Comparison of ENCODE assay signal across 8 cellular contexts in the genomic region with DNA sequence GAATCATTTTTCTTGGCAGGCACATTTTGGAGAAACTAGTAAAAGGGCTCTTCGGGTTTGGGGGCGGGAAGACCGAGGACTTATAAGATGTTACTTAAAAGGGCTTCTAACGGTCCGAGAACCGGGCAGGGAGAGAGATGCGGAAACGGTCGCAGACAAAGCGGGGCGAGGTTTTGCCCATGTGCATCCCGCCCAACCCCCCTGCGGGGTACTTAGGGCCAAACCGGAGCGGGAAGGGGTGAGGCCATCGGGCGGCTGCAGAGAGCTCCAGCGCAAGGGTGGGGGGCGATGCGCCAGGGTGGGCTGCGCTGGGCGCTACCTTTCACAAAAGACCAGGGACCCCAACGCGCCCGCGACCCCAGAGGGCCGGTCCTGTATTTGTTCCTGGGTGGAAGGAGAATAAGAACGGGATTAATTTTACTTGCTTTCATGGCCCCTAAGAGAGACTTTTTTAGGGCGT. TPM values are rescaled to one million over a fixed set of nuclear protein-coding genes. Genes with fewer than 3 reads are reported as not detected.
DNase-seq lines count a peak whose midpoint lies in the region; FAIRE-seq and TF ChIP-seq lines count a peak whose summit lies in the region.

No MANE protein-coding gene starts in this region.

- TF ChIP-seq POLR2A in Peyer's patch (IDR thresholded peaks at IDR 0.05) = no peak

- H3K36me3 ChIP-seq in BLaER1 = peaks cover 44% of the 10 kb centered on the region
- peaks cover 0 to 31% (median 0%) of the 10 kb centered on the region in 3 donors for H3K36me3 ChIP-seq in Peyer's patch
- H3K36me3 ChIP-seq in neutrophil = peaks cover 35% of the 10 kb centered on the region

- FAIRE-seq in urothelium cell line (lab: Jason Lieb, UNC) = no peak

- peaks cover 45% of the 10 kb centered on the region for H4K20me1 ChIP-seq in BLaER1

- no peaks in the 10 kb centered on the region for H3K9me3 ChIP-seq in BLaER1
- H3K9me3 ChIP-seq in Peyer's patch = no peaks in the 10 kb centered on the region
- no peaks in the 10 kb centered on the region for H3K9me3 ChIP-seq in neutrophil

- H3K27ac ChIP-seq in BLaER1 (peak overlapping the region; percentile 98), Peyer's patch (peak overlapping the region; percentile 90 to 95 (median 92)), neutrophil (peak overlapping the region; percentile 97)

- H3K4me3 ChIP-seq in BLaER1 = peak overlapping the region; percentile 94
- H3K4me3 ChIP-seq in Peyer's patch = peak overlapping the region; percentile 69 to 71 (median 70)
- peak overlapping the region; percentile 88 to 92 for H3K4me3 ChIP-seq in neutrophil (ENCODE audit: low read depth in 1 of 2, low read length in 1 of 2)

- H3K4me1 ChIP-seq in BLaER1 (peaks cover 62% of the 10 kb centered on the region), Peyer's patch (peaks cover 0 to 46% (median 7%) of the 10 kb centered on the region in 4 donors), neutrophil (ENCODE audit: control insufficient read depth in 1 of 2, insufficient read depth in 1 of 2, low read depth in 1 of 2, low read length in 1 of 2) (peaks cover 57 to 64% of the 10 kb centered on the region in 2 experiments)

- DNase-seq in HUDEP-2 (lab: John Stamatoyannopoulos, UW; ENCODE audit: unreplicated experiment in 76 of 76) = peak in 70 of 76 experiments; percentile 24 to 84 (median 69)
- DNase-seq in Peyer's patch = peak; percentile 79 to 90 (median 85)
- peak; percentile 21 to 46 (median 42) for DNase-seq in activated naive CD4-positive, alpha-beta T cell (lab: John Stamatoyannopoulos, UW)
- peak; percentile 64 for DNase-seq in germinal center (ENCODE audit: low spot score)
- peak; percentile 43 for DNase-seq in urothelium cell line (ENCODE audit: low spot score)
- no peak for DNase-seq in COLO829 (ENCODE audit: low spot score)

- peak overlapping the region; percentile 100 for H3K9ac ChIP-seq in BLaER1

- H3K4me2 ChIP-seq in BLaER1 = peak overlapping the region; percentile 21; the same call in 1 of the 2 replicates

- no peak for TF ChIP-seq CTCF in Peyer's patch (IDR thresholded peaks at IDR 0.05)
- TF ChIP-seq CTCF in neutrophil (IDR thresholded peaks at IDR 0.05) = no peak

- H3K27me3 ChIP-seq in BLaER1 (no peaks in the 10 kb centered on the region), Peyer's patch (no peaks in the 10 kb centered on the region), neutrophil (no peaks in the 10 kb centered on the region)

RNA-seq across cellular contexts. Expression of a gene that starts 0.6 kb away (rescaled TPM):
- 100 to 1,000 TPM in 1 of 4 donors, 10 to 100 TPM in 3; 69.9 to 188 (median 95.6) TPM for total RNA-seq in Peyer's patch

RNA-seq across cellular contexts. Expression of a gene that starts 3.7 kb away (rescaled TPM):
- total RNA-seq in Peyer's patch = 10 to 100 TPM in 3 of 4 donors, 1 to 10 TPM in 1; 7.5 to 51.2 (median 19.4) TPM

RNA-seq across cellular contexts. Expression of a gene that starts 21.7 kb away (rescaled TPM):
- total RNA-seq in Peyer's patch = 100 to 1,000 TPM in 2 of 4 donors, 10 to 100 TPM in 2; 74.1 to 151 (median 100) TPM

RNA-seq across cellular contexts. Expression of a gene that starts 23.6 kb away (rescaled TPM):
- 10 to 100 TPM in 3 of 4 donors, 1 to 10 TPM in 1; 6.7 to 16.4 (median 13.2) TPM for total RNA-seq in Peyer's patch

RNA-seq across cellular contexts. Expression of a gene that starts 30.0 kb away (rescaled TPM):
- total RNA-seq in Peyer's patch = 1 to 10 TPM in 2 of 4 donors, not detected in 2; 2.0 to 2.7 TPM
